12 cellular contexts compared by ENCODE assay signal in genomic region chr20:1388253-1388652, GRCh38. TPM values are rescaled to one million over a fixed set of nuclear protein-coding genes. Genes with fewer than 3 reads are reported as not detected.
A peak's percentile ranks its signal among the peaks of the same experiment; 100 is the strongest.
DNase-seq lines count a peak whose midpoint lies in the region; ATAC-seq and TF ChIP-seq lines count a peak whose summit lies in the region.
"Had no signal": no experiment of that assay in that cellular context is flagged by ENCODE, and none has a peak within 500 bp of the region (broad histone marks: within the 10 kb centered on the region; RNA-seq: fewer than 3 reads in every experiment).

No MANE protein-coding gene starts in this region.

- H3K9me3 ChIP-seq in lung (ENCODE audit: control insufficient read depth in 2 of 2, insufficient read depth in 1 of 2, low read length in 1 of 2) (no peaks in the 10 kb centered on the region), thyroid gland (no peaks in the 10 kb centered on the region)
- H3K9me3 ChIP-seq: pancreas, Peyer's patch had no signal

- H3K27ac ChIP-seq in lung (ENCODE audit: low read depth in 1 of 2, low read length in 1 of 2) (peak overlapping the region in 1 of 2 donors; percentile 39), thyroid gland (peak overlapping the region; percentile 31 to 97 (median 85))

- peaks cover 31 to 45% of the 10 kb centered on the region in 2 donors for H3K4me1 ChIP-seq in lung (ENCODE audit: control insufficient read depth in 2 of 2, insufficient read depth in 2 of 2, low read length in 2 of 2)
- H3K4me1 ChIP-seq in thyroid gland: peaks cover 80 to 86% of the 10 kb centered on the region in 2 donors

- intact Hi-C loops in activated CD4-positive, alpha-beta memory T cell treated with anti-CD3 and anti-CD28 coated beads for 36 hours (cut with micrococcal nuclease): no loop called here
- intact Hi-C loops in thyroid gland (cut with DNase I): no loop called here

- H3K27me3 ChIP-seq in lung (ENCODE audit: control insufficient read depth, insufficient read depth) (no peaks in the 10 kb centered on the region), thyroid gland (no peaks in the 10 kb centered on the region)
- H3K27me3 ChIP-seq: pancreas, Peyer's patch had no signal

- H3K4me3 ChIP-seq in lung (peak overlapping the region; percentile 0), thyroid gland (replicated peaks in 1 of 3) (no peak overlapping the region)
- H3K4me3 ChIP-seq: pancreas had no signal

- no peaks in the 10 kb centered on the region for H3K27me3 Mint-ChIP-seq in activated T-cell treated with anti-CD3 and anti-CD28 coated beads, Interleukin-2, amount 50 U/mL, for 72 hours (ENCODE audit: low read depth)
- no peaks in the 10 kb centered on the region for H3K27me3 Mint-ChIP-seq in activated CD4-positive, alpha-beta memory T cell treated with anti-CD3 and anti-CD28 coated beads for 36 hours

- CTCF ChIA-PET in activated CD4-positive, alpha-beta memory T cell treated with anti-CD3 and anti-CD28 coated beads for 36 hours (lab: Charles Lee): interaction anchor here (2.2 kb wide), 1 partner anchor 75 kb away, joined by 7 read pairs; no protein-coding TSS in a partner anchor

- ATAC-seq in activated T-cell treated with anti-CD3 and anti-CD28 coated beads, Interleukin-2, amount 50 U/mL, for 72 hours (replicated peaks in 1 of 2): no peak
- no peak for ATAC-seq in lung (ENCODE audit: insufficient read depth, low FRiP score)
- ATAC-seq: pancreas had no signal

- peak overlapping the region; percentile 86 to 89 for H3K4me3 Mint-ChIP-seq in activated T-cell treated with anti-CD3 and anti-CD28 coated beads, Interleukin-2, amount 50 U/mL, for 72 hours
- H3K4me3 Mint-ChIP-seq in activated CD4-positive, alpha-beta memory T cell treated with anti-CD3 and anti-CD28 coated beads for 36 hours: peak overlapping the region; percentile 62

- H3K9me3 Mint-ChIP-seq in activated T-cell treated with anti-CD3 and anti-CD28 coated beads, Interleukin-2, amount 50 U/mL, for 72 hours: no peaks in the 10 kb centered on the region
- no peaks in the 10 kb centered on the region for H3K9me3 Mint-ChIP-seq in activated CD4-positive, alpha-beta memory T cell treated with anti-CD3 and anti-CD28 coated beads for 36 hours

- DNase-seq in activated T-cell treated with anti-CD3 and anti-CD28 coated beads, Interleukin-2, amount 50 U/mL, for 72 hours: no peak
- DNase-seq in activated T-cell treated with anti-CD3 and anti-CD28 coated beads for 4 hours (no peak), lung (ENCODE audit: low spot score) (no peak), thyroid gland (no peak), HPDE6-E6E7 (ENCODE audit: extremely low spot score) (no peak), erythroblast (lab: John Stamatoyannopoulos, UW) (no peak), islet precursor cell (no peak)
- DNase-seq in activated CD4-positive, alpha-beta memory T cell treated with anti-CD3 and anti-CD28 coated beads for 36 hours: no peak
- DNase-seq: foreskin fibroblast; pancreas; stimulated activated CD4-positive, alpha-beta T cell treated with anti-CD3 and anti-CD28 coated beads, Interleukin-4, amount 100 ng/mL, for 24 hours had no signal

- peaks cover 11 to 22% of the 10 kb centered on the region in 2 donors for H3K36me3 Mint-ChIP-seq in activated T-cell treated with anti-CD3 and anti-CD28 coated beads, Interleukin-2, amount 50 U/mL, for 72 hours (ENCODE audit: insufficient read depth in 2 of 2)
- peaks cover 29% of the 10 kb centered on the region for H3K36me3 Mint-ChIP-seq in activated CD4-positive, alpha-beta memory T cell treated with anti-CD3 and anti-CD28 coated beads for 36 hours

- no peak for TF ChIP-seq POLR2A in thyroid gland (IDR thresholded peaks at IDR 0.05)
- TF ChIP-seq POLR2A in erythroblast (IDR thresholded peaks at IDR 0.05; ENCODE audit: low read length): no peak

- WGBS in lung, 2 donors: 43 to 55% methylated on average over 6 of the region's 6 CpGs
- WGBS in thyroid gland, 2 donors: 38 to 46% methylated on average over 6 of the region's 6 CpGs

- no peak for TF ChIP-seq CTCF in lung (IDR thresholded peaks at IDR 0.05; ENCODE audit: control extremely low read depth, extremely low read depth)
- TF ChIP-seq CTCF in thyroid gland (IDR thresholded peaks at IDR 0.05): no peak

- H3K4me1 Mint-ChIP-seq in activated T-cell treated with anti-CD3 and anti-CD28 coated beads, Interleukin-2, amount 50 U/mL, for 72 hours (ENCODE audit: low read depth): peaks cover 87% of the 10 kb centered on the region
- H3K4me1 Mint-ChIP-seq in activated CD4-positive, alpha-beta memory T cell treated with anti-CD3 and anti-CD28 coated beads for 36 hours (ENCODE audit: low read depth): peaks cover 76% of the 10 kb centered on the region

- POLR2A ChIA-PET in activated CD4-positive, alpha-beta memory T cell treated with anti-CD3 and anti-CD28 coated beads for 36 hours (lab: Charles Lee): no interaction called here

- peak overlapping the region; percentile 66 for H3K27ac Mint-ChIP-seq in activated T-cell treated with anti-CD3 and anti-CD28 coated beads, Interleukin-2, amount 50 U/mL, for 72 hours
- H3K27ac Mint-ChIP-seq in activated CD4-positive, alpha-beta memory T cell treated with anti-CD3 and anti-CD28 coated beads for 36 hours: peak overlapping the region; percentile 83

- H3K36me3 ChIP-seq in lung (ENCODE audit: control insufficient read depth in 2 of 2, insufficient read depth in 2 of 2, low read length in 2 of 2): peaks cover 6 to 7% of the 10 kb centered on the region in 2 donors
- H3K36me3 ChIP-seq in thyroid gland: no peaks in the 10 kb centered on the region
- H3K36me3 ChIP-seq: pancreas, Peyer's patch had no signal

RNA-seq across cellular contexts. Expression of gene FKBP1A, which starts 4.6 kb away (rescaled TPM):
- 100 to 1,000 TPM; 228 to 278 TPM for total RNA-seq in activated T-cell treated with anti-CD3 and anti-CD28 coated beads, Interleukin-2, amount 50 U/mL, for 72 hours
- 100 to 1,000 TPM; 247 to 252 TPM for total RNA-seq in activated CD4-positive, alpha-beta memory T cell treated with anti-CD3 and anti-CD28 coated beads for 36 hours
- 100 to 1,000 TPM; 145 to 308 TPM for total RNA-seq in lung
- polyA plus RNA-seq in lung: 100 to 1,000 TPM; 246 to 465 TPM
- 100 to 1,000 TPM; 142 to 272 (median 189) TPM for total RNA-seq in thyroid gland

RNA-seq across cellular contexts. Expression of gene SDCBP2, which starts 59.3 kb away (rescaled TPM):
- 10 to 100 TPM; 11.0 to 11.5 TPM for total RNA-seq in activated T-cell treated with anti-CD3 and anti-CD28 coated beads, Interleukin-2, amount 50 U/mL, for 72 hours
- 1 to 10 TPM; 4.4 to 5.9 TPM for total RNA-seq in activated CD4-positive, alpha-beta memory T cell treated with anti-CD3 and anti-CD28 coated beads for 36 hours
- total RNA-seq in lung (10 to 100 TPM in 1 of 2 donors, 1 to 10 TPM in 1; 3.5 to 10.9 TPM), thyroid gland (10 to 100 TPM; 18.0 to 37.6 (median 34.7) TPM)
- polyA plus RNA-seq in lung: 10 to 100 TPM; 14.2 to 18.1 TPM
